ENCODE assay signal across 20 cellular contexts in genomic region chr5:138790684-138791083, GRCh38. TPM values are rescaled to one million over a fixed set of nuclear protein-coding genes. Genes with fewer than 3 reads are reported as not detected.
A peak's percentile ranks its signal among the peaks of the same experiment; 100 is the strongest.
DNase-seq lines count a peak whose midpoint lies in the region; ATAC-seq and TF ChIP-seq lines count a peak whose summit lies in the region.
"Had no signal": no experiment of that assay in that cellular context is flagged by ENCODE, and none has a peak within 500 bp of the region (broad histone marks: within the 10 kb centered on the region; RNA-seq: fewer than 3 reads in every experiment).

No MANE protein-coding gene starts in this region.

- no peak for TF ChIP-seq EP300 in ovary (IDR thresholded peaks at IDR 0.05)

- H3K4me3 ChIP-seq in left ventricle myocardium inferior: no peak overlapping the region
- H3K4me3 ChIP-seq in ovary: no peak overlapping the region
- H3K4me3 ChIP-seq in gastrocnemius medialis: no peak overlapping the region
- H3K4me3 ChIP-seq: esophagus muscularis mucosa, SK-N-MC, thyroid gland had no signal

- H3K4me1 ChIP-seq in left ventricle myocardium inferior (peaks cover 100% of the 10 kb centered on the region), ovary (ENCODE audit: insufficient read depth) (peaks cover 1% of the 10 kb centered on the region), foreskin keratinocyte (no peaks in the 10 kb centered on the region), gastrocnemius medialis (peaks cover 46 to 51% of the 10 kb centered on the region in 2 donors)

- intact Hi-C loops in left ventricle myocardium inferior (cut with micrococcal nuclease) (no loop called here), left cardiac atrium (cut with DNase I) (no loop called here), ovary (cut with DNase I) (no loop called here), gastrocnemius medialis (cut with DNase I; ENCODE audit: low total_unique reads) (no loop called here)

- TF ChIP-seq CTCF in left ventricle myocardium inferior (IDR thresholded peaks at IDR 0.05; ENCODE audit: borderline replicate concordance) (no peak), mesothelial cell of epicardium (IDR thresholded peaks at IDR 0.05; ENCODE audit: unreplicated experiment) (no peak), ovary (IDR thresholded peaks at IDR 0.05) (no peak), foreskin keratinocyte (conservative IDR thresholded peaks at IDR 0.05) (no peak), gastrocnemius medialis (IDR thresholded peaks at IDR 0.05 in 4 of 5, conservative IDR thresholded peaks at IDR 0.05 in 1 of 5) (no peak)

- no peaks in the 10 kb centered on the region for H3K27me3 Mint-ChIP-seq in mesothelial cell of epicardium (ENCODE audit: low read depth)
- H3K27me3 Mint-ChIP-seq: IgD-negative memory B cell; stimulated activated naive B cell treated with anti-CD40 and anti-IgM and Interleukin-4, amounts not matched to agents 10 μg/mL and 1 μg/mL and 100 μg/mL, for 72 hours had no signal

- H3K4me3 Mint-ChIP-seq in mesothelial cell of epicardium: no peak overlapping the region
- H3K4me3 Mint-ChIP-seq: CD14-positive monocyte; IgD-negative memory B cell; stimulated activated naive B cell treated with anti-CD40 and anti-IgM and Interleukin-4, amounts not matched to agents 10 μg/mL and 1 μg/mL and 100 μg/mL, for 72 hours had no signal

- no peaks in the 10 kb centered on the region for H3K9me3 Mint-ChIP-seq in mesothelial cell of epicardium
- H3K9me3 Mint-ChIP-seq: IgD-negative memory B cell; stimulated activated naive B cell treated with anti-CD40 and anti-IgM and Interleukin-4, amounts not matched to agents 10 μg/mL and 1 μg/mL and 100 μg/mL, for 72 hours had no signal

- DNase-seq in left ventricle myocardium inferior (no peak), left cardiac atrium (no peak), astrocyte of the hippocampus (ENCODE audit: low read depth, low spot score) (peak; percentile 38), mesothelial cell of epicardium (ENCODE audit: low spot score in 2 of 2, unreplicated experiment in 2 of 2) (no peak), ovary (no peak), foreskin keratinocyte (no peak), gastrocnemius medialis (no peak)
- DNase-seq: activated naive CD4-positive, alpha-beta T cell treated with anti-CD3 and anti-CD28 coated beads, Interleukin-2, amount 50 U/mL, for 16 hours; activated T-cell treated with anti-CD3 and anti-CD28 coated beads, Interleukin-2, amount 50 U/mL, for 48 hours; effector memory CD4-positive, alpha-beta T cell; NCI-H1417 treated with DMSO at 0.1 percent for 48 hours; NCI-H524 treated with DMSO at 0.1 percent for 48 hours; stimulated activated CD4-positive, alpha-beta T cell treated with anti-CD3 and anti-CD28 coated beads, Interleukin-2, amount 100 ng/mL, for 24 hours; stimulated activated naive B cell treated with anti-CD40 and anti-IgM and Interleukin-4, amounts not matched to agents 10 μg/mL and 1 μg/mL and 100 μg/mL, for 72 hours; thyroid gland had no signal

- H3K9me3 ChIP-seq in left ventricle myocardium inferior (replicated peaks) (no peaks in the 10 kb centered on the region), ovary (no peaks in the 10 kb centered on the region), gastrocnemius medialis (no peaks in the 10 kb centered on the region)
- H3K9me3 ChIP-seq: esophagus muscularis mucosa, thyroid gland had no signal

- H3K36me3 ChIP-seq in left ventricle myocardium inferior (peaks cover 11% of the 10 kb centered on the region), ovary (no peaks in the 10 kb centered on the region), gastrocnemius medialis (no peaks in the 10 kb centered on the region)
- H3K36me3 ChIP-seq: thyroid gland had no signal

- 63 to 68% (median 68%) methylated on average over 1 of the region's 1 CpG for WGBS in ovary, 3 donors

- no peak for ATAC-seq in left cardiac atrium
- no peak for ATAC-seq in HG02588 (IDR thresholded peaks at IDR 0.05; ENCODE audit: unreplicated experiment)
- no peak for ATAC-seq in foreskin keratinocyte
- ATAC-seq in gastrocnemius medialis: no peak

- peak overlapping the region; percentile 39 for H3K27ac ChIP-seq in left ventricle myocardium inferior (replicated peaks)
- H3K27ac ChIP-seq in ovary: no peak overlapping the region
- no peak overlapping the region for H3K27ac ChIP-seq in foreskin keratinocyte
- no peak overlapping the region for H3K27ac ChIP-seq in gastrocnemius medialis
- H3K27ac ChIP-seq: esophagus muscularis mucosa, SK-N-MC had no signal

- H3K4me1 Mint-ChIP-seq in mesothelial cell of epicardium: peaks cover 55% of the 10 kb centered on the region

- TF ChIP-seq POLR2A in ovary (IDR thresholded peaks at IDR 0.05): no peak
- no peak for TF ChIP-seq POLR2A in gastrocnemius medialis (IDR thresholded peaks at IDR 0.05)

- no peaks in the 10 kb centered on the region for H3K27me3 ChIP-seq in left ventricle myocardium inferior (ENCODE audit: low read depth)
- no peaks in the 10 kb centered on the region for H3K27me3 ChIP-seq in ovary
- H3K27me3 ChIP-seq in foreskin keratinocyte: no peaks in the 10 kb centered on the region
- H3K27me3 ChIP-seq in gastrocnemius medialis: no peaks in the 10 kb centered on the region
- H3K27me3 ChIP-seq: esophagus muscularis mucosa, thyroid gland had no signal

- in situ Hi-C loops in gastrocnemius medialis (cut with MboI; ENCODE audit: low sequenced_read_pairs in 4 of 4): no loop called here

- peak overlapping the region; percentile 66 for H3K27ac Mint-ChIP-seq in mesothelial cell of epicardium
- H3K27ac Mint-ChIP-seq: IgD-negative memory B cell; stimulated activated naive B cell treated with anti-CD40 and anti-IgM and Interleukin-4, amounts not matched to agents 10 μg/mL and 1 μg/mL and 100 μg/mL, for 72 hours had no signal

- peaks cover 14% of the 10 kb centered on the region for H3K36me3 Mint-ChIP-seq in mesothelial cell of epicardium

RNA-seq across cellular contexts. Expression of gene CTNNA1, which starts 37.5 kb away (rescaled TPM):
- 341 TPM for total RNA-seq in left ventricle myocardium inferior
- 100 to 1,000 TPM; 259 to 314 TPM for total RNA-seq in left cardiac atrium
- 397 to 427 TPM (median 416 TPM) in 3 replicates for total RNA-seq in mesothelial cell of epicardium
- 100 to 1,000 TPM; 125 to 278 (median 230) TPM for total RNA-seq in ovary
- 100 to 1,000 TPM; 127 to 306 TPM for polyA plus RNA-seq in ovary
- total RNA-seq in foreskin keratinocyte: 250 and 266 TPM in 2 replicates
- polyA plus RNA-seq in foreskin keratinocyte: 146 and 149 TPM in 2 replicates
- total RNA-seq in gastrocnemius medialis: 100 to 1,000 TPM in 3 of 4 donors, 10 to 100 TPM in 1; 92.6 to 164 (median 114) TPM
